ENCODE assay signal across 12 cellular contexts in genomic region chr5:65062684-65063083, GRCh38.
DNase-seq lines count a peak whose midpoint lies in the region; ATAC-seq, FAIRE-seq and TF ChIP-seq lines count a peak whose summit lies in the region.
"Had no signal": no experiment of that assay in that cellular context is flagged by ENCODE, and none has a peak within 500 bp of the region (broad histone marks: within the 10 kb centered on the region; RNA-seq: fewer than 3 reads in every experiment).

No MANE protein-coding gene starts in this region.

- peak overlapping the region; percentile 30 for H3K4me3 Mint-ChIP-seq in glutamatergic neuron (ENCODE audit: unreplicated experiment)
- H3K4me3 Mint-ChIP-seq in stimulated activated naive B cell treated with anti-CD40 and anti-IgM and Interleukin-4, amounts not matched to agents 10 μg/mL and 1 μg/mL and 100 μg/mL, for 72 hours, result peak overlapping the region in 1 of 2 donors; percentile 16
- no peak overlapping the region for H3K4me3 Mint-ChIP-seq in activated CD4-positive, alpha-beta memory T cell treated with anti-CD3 and anti-CD28 coated beads for 36 hours
- no peak overlapping the region for H3K4me3 Mint-ChIP-seq in CD4-positive, alpha-beta T cell
- H3K4me3 Mint-ChIP-seq: activated naive CD8-positive, alpha-beta T cell treated with anti-CD3 and anti-CD28 coated beads, Interleukin-2, amount 10 ng/mL, durations not matched to agents 7 days and 5 days; natural killer cell had no signal

- intact Hi-C loops in activated CD4-positive, alpha-beta memory T cell treated with anti-CD3 and anti-CD28 coated beads for 36 hours (cut with micrococcal nuclease), result no loop called here
- intact Hi-C loops in CD4-positive, alpha-beta T cell (cut with DNase I, micrococcal nuclease), result no loop called here

- POLR2A ChIA-PET in activated CD4-positive, alpha-beta memory T cell treated with anti-CD3 and anti-CD28 coated beads for 36 hours (lab: Charles Lee), result no interaction called here
- POLR2A ChIA-PET in CD4-positive, alpha-beta T cell (lab: Charles Lee), result interaction anchor here (0.6 kb wide), 1 partner anchor 115 kb away, joined by 3 read pairs; no protein-coding TSS in a partner anchor

- FAIRE-seq in GM19239 (lab: Jason Lieb, UNC) (peak; percentile 57), TTC549 (lab: Jason Lieb, UNC) (peak; percentile 92)

- peaks cover 10% of the 10 kb centered on the region for H3K9me3 Mint-ChIP-seq in glutamatergic neuron (ENCODE audit: unreplicated experiment)
- no peaks in the 10 kb centered on the region for H3K9me3 Mint-ChIP-seq in stimulated activated naive B cell treated with anti-CD40 and anti-IgM and Interleukin-4, amounts not matched to agents 10 μg/mL and 1 μg/mL and 100 μg/mL, for 72 hours
- H3K9me3 Mint-ChIP-seq in activated CD4-positive, alpha-beta memory T cell treated with anti-CD3 and anti-CD28 coated beads for 36 hours, result no peaks in the 10 kb centered on the region
- no peaks in the 10 kb centered on the region for H3K9me3 Mint-ChIP-seq in CD4-positive, alpha-beta T cell
- H3K9me3 Mint-ChIP-seq: natural killer cell had no signal

- peaks cover 4% of the 10 kb centered on the region for H3K27me3 Mint-ChIP-seq in glutamatergic neuron (ENCODE audit: unreplicated experiment)
- peaks cover 0 to 9% of the 10 kb centered on the region in 2 donors for H3K27me3 Mint-ChIP-seq in stimulated activated naive B cell treated with anti-CD40 and anti-IgM and Interleukin-4, amounts not matched to agents 10 μg/mL and 1 μg/mL and 100 μg/mL, for 72 hours
- peaks cover 10% of the 10 kb centered on the region for H3K27me3 Mint-ChIP-seq in activated CD4-positive, alpha-beta memory T cell treated with anti-CD3 and anti-CD28 coated beads for 36 hours
- H3K27me3 Mint-ChIP-seq in CD4-positive, alpha-beta T cell, result peaks cover 23% of the 10 kb centered on the region

- TF ChIP-seq CTCF in glutamatergic neuron (IDR thresholded peaks at IDR 0.05; ENCODE audit: partially characterized antibody, unreplicated experiment), result no peak
- TF ChIP-seq CTCF in CD4-positive, alpha-beta T cell (IDR thresholded peaks at IDR 0.05), result no peak

- H3K27me3 ChIP-seq in CD4-positive, alpha-beta T cell (ENCODE audit: control insufficient read depth, insufficient read depth, low read length), result peaks cover 7% of the 10 kb centered on the region
- H3K27me3 ChIP-seq: SJCRH30 had no signal

- ATAC-seq in stimulated activated naive B cell treated with anti-CD40 and anti-IgM and Interleukin-4, amounts not matched to agents 10 μg/mL and 1 μg/mL and 100 μg/mL, for 72 hours (replicated peaks), result no peak
- ATAC-seq in CD4-positive, alpha-beta T cell (ENCODE audit: poor library complexity), result no peak
- ATAC-seq: natural killer cell had no signal

- no peak overlapping the region for H3K27ac ChIP-seq in CD4-positive, alpha-beta T cell (ENCODE audit: low read depth, low read length)
- H3K27ac ChIP-seq: HL-60, SJCRH30 had no signal

- no peak for DNase-seq in GM19239 (ENCODE audit: insufficient read length, low spot score)
- no peak for DNase-seq in glutamatergic neuron
- DNase-seq in stimulated activated naive B cell treated with anti-CD40 and anti-IgM and Interleukin-4, amounts not matched to agents 10 μg/mL and 1 μg/mL and 100 μg/mL, for 72 hours, result no peak
- DNase-seq in activated CD4-positive, alpha-beta memory T cell treated with anti-CD3 and anti-CD28 coated beads for 36 hours, result no peak
- DNase-seq in NCI-H748 treated with DMSO at 0.1 percent for 48 hours (lab: John Stamatoyannopoulos, UW), result no peak
- DNase-seq in CD4-positive, alpha-beta T cell, result no peak
- DNase-seq in effector CD4-positive, alpha-beta T cell, result no peak
- DNase-seq: activated naive CD8-positive, alpha-beta T cell treated with anti-CD3 and anti-CD28 coated beads, Interleukin-2, amount 10 ng/mL, durations not matched to agents 7 days and 5 days; natural killer cell had no signal

- no peaks in the 10 kb centered on the region for H3K9me3 ChIP-seq in CD4-positive, alpha-beta T cell (ENCODE audit: control insufficient read depth, low read length)

- H3K4me1 Mint-ChIP-seq in glutamatergic neuron (ENCODE audit: low read depth, unreplicated experiment), result peaks cover 18% of the 10 kb centered on the region
- peaks cover 51 to 71% of the 10 kb centered on the region in 2 donors for H3K4me1 Mint-ChIP-seq in stimulated activated naive B cell treated with anti-CD40 and anti-IgM and Interleukin-4, amounts not matched to agents 10 μg/mL and 1 μg/mL and 100 μg/mL, for 72 hours
- H3K4me1 Mint-ChIP-seq in activated CD4-positive, alpha-beta memory T cell treated with anti-CD3 and anti-CD28 coated beads for 36 hours (ENCODE audit: low read depth), result peaks cover 3% of the 10 kb centered on the region
- H3K4me1 Mint-ChIP-seq in CD4-positive, alpha-beta T cell (ENCODE audit: low read depth), result no peaks in the 10 kb centered on the region
- H3K4me1 Mint-ChIP-seq: activated naive CD8-positive, alpha-beta T cell treated with anti-CD3 and anti-CD28 coated beads, Interleukin-2, amount 10 ng/mL, durations not matched to agents 7 days and 5 days; natural killer cell had no signal

- no peaks in the 10 kb centered on the region for H3K36me3 Mint-ChIP-seq in glutamatergic neuron (ENCODE audit: unreplicated experiment)
- H3K36me3 Mint-ChIP-seq in stimulated activated naive B cell treated with anti-CD40 and anti-IgM and Interleukin-4, amounts not matched to agents 10 μg/mL and 1 μg/mL and 100 μg/mL, for 72 hours, result peaks cover 2 to 4% of the 10 kb centered on the region in 2 donors
- H3K36me3 Mint-ChIP-seq in activated CD4-positive, alpha-beta memory T cell treated with anti-CD3 and anti-CD28 coated beads for 36 hours, result no peaks in the 10 kb centered on the region
- H3K36me3 Mint-ChIP-seq in CD4-positive, alpha-beta T cell (ENCODE audit: low read depth), result no peaks in the 10 kb centered on the region
- H3K36me3 Mint-ChIP-seq: activated naive CD8-positive, alpha-beta T cell treated with anti-CD3 and anti-CD28 coated beads, Interleukin-2, amount 10 ng/mL, durations not matched to agents 7 days and 5 days; natural killer cell had no signal

- H3K27ac Mint-ChIP-seq in glutamatergic neuron (ENCODE audit: unreplicated experiment), result peak overlapping the region; percentile 79
- H3K27ac Mint-ChIP-seq in stimulated activated naive B cell treated with anti-CD40 and anti-IgM and Interleukin-4, amounts not matched to agents 10 μg/mL and 1 μg/mL and 100 μg/mL, for 72 hours, result peak overlapping the region; percentile 53
- no peak overlapping the region for H3K27ac Mint-ChIP-seq in activated CD4-positive, alpha-beta memory T cell treated with anti-CD3 and anti-CD28 coated beads for 36 hours
- no peak overlapping the region for H3K27ac Mint-ChIP-seq in CD4-positive, alpha-beta T cell
- H3K27ac Mint-ChIP-seq: activated naive CD8-positive, alpha-beta T cell treated with anti-CD3 and anti-CD28 coated beads, Interleukin-2, amount 10 ng/mL, durations not matched to agents 7 days and 5 days; natural killer cell had no signal

- CTCF ChIA-PET in activated CD4-positive, alpha-beta memory T cell treated with anti-CD3 and anti-CD28 coated beads for 36 hours (lab: Charles Lee), result no interaction called here
- CTCF ChIA-PET in CD4-positive, alpha-beta T cell (lab: Charles Lee), result no interaction called here

Comparison
In these comparisons a context has a peak if more than half of its experiments do, and no peak if none do; other contexts are left out.
1. H3K27ac Mint-ChIP-seq: peak in glutamatergic neuron (single experiment) and stimulated activated naive B cell treated with anti-CD40 and anti-IgM and Interleukin-4, amounts not matched to agents 10 μg/mL and 1 μg/mL and 100 μg/mL, for 72 hours (single experiment); none in activated CD4-positive, alpha-beta memory T cell treated with anti-CD3 and anti-CD28 coated beads for 36 hours (single experiment) and CD4-positive, alpha-beta T cell (single experiment).